2 cellular contexts compared by ENCODE assay signal in the genomic region with DNA sequence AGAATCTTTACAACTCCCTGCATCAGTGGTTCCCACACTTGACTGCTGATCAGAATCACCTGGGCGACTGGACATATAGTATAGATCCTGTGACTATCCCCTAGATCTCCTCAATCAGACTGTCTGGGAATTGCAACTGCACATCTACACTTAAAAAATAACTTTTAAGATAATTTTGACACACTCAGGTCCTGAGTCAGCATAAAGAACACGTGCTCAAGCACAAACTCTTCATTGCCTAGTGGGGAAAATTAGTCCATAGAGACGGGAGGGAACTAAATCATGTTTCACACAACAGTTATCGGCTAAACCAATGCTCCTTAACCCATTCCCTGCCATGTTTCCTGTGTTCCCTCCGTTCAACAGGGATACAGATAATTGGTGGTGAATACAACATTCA.
TF ChIP-seq lines count a peak whose summit lies in the region.

No MANE protein-coding gene starts in this region.

TF ChIP-seq in A549, 52 proteins besides CTCF, POLR2A, EP300 and RAD21 (continued from another document):
- TF ChIP-seq, protein P1, sequence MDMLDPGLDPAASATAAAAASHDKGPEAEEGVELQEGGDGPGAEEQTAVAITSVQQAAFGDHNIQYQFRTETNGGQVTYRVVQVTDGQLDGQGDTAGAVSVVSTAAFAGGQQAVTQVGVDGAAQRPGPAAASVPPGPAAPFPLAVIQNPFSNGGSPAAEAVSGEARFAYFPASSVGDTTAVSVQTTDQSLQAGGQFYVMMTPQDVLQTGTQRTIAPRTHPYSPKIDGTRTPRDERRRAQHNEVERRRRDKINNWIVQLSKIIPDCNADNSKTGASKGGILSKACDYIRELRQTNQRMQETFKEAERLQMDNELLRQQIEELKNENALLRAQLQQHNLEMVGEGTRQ (IDR thresholded peaks at IDR 0.05) = no peak
- peak; percentile 39 for TF ChIP-seq MAFK (IDR thresholded peaks at IDR 0.05; ENCODE audit: partially characterized antibody)

TF ChIP-seq in IMR-90, 13 proteins besides CTCF, POLR2A, EP300 and RAD21:
- TF ChIP-seq, protein P2, sequence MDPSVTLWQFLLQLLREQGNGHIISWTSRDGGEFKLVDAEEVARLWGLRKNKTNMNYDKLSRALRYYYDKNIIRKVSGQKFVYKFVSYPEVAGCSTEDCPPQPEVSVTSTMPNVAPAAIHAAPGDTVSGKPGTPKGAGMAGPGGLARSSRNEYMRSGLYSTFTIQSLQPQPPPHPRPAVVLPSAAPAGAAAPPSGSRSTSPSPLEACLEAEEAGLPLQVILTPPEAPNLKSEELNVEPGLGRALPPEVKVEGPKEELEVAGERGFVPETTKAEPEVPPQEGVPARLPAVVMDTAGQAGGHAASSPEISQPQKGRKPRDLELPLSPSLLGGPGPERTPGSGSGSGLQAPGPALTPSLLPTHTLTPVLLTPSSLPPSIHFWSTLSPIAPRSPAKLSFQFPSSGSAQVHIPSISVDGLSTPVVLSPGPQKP (IDR thresholded peaks at IDR 0.05; ENCODE audit: borderline replicate concordance, low read depth, low read length) = no peak
- peak; percentile 77 for TF ChIP-seq MAFK (IDR thresholded peaks at IDR 0.05; ENCODE audit: low read depth, low read length)
